Comparison of ENCODE assay signal across 9 cellular contexts in the genomic region with DNA sequence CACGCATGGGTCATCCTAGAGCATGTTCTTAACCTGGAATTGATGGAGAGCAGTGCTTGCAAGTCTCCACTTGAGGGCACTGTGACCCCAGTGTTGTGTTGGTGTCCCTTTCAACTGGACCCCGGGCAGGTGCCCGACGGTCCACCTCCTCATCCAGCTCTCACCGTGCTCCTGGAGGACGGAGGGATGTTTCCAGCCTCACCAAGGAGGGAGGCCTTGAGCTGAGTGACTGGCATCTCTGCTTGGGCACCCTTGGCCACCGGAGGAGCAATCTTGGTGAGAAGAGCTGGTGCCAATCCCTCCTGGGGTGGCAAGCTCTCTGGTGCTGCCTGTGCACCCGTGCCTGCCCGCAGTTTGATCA. TPM values are rescaled to one million over a fixed set of nuclear protein-coding genes. Genes with fewer than 3 reads are reported as not detected.
DNase-seq lines count a peak whose midpoint lies in the region; ATAC-seq and TF ChIP-seq lines count a peak whose summit lies in the region.
"Had no signal": no experiment of that assay in that cellular context is flagged by ENCODE, and none has a peak within 500 bp of the region (broad histone marks: within the 10 kb centered on the region; RNA-seq: fewer than 3 reads in every experiment).

No MANE protein-coding gene starts in this region.

- CTCF ChIA-PET in A673 (lab: Charles Lee), result interaction anchor here (0.7 kb wide), 1 partner anchor 892 kb away, joined by 3 read pairs; no protein-coding TSS in a partner anchor

- no peak for TF ChIP-seq POLR2A in Peyer's patch (IDR thresholded peaks at IDR 0.05)

- TF ChIP-seq CTCF in A673 (conservative IDR thresholded peaks at IDR 0.05; ENCODE audit: low read depth, low read length) (peak; percentile 67), GM12865 (IDR thresholded peaks at IDR 0.05; ENCODE audit: insufficient read depth, low read depth, low read length, missing control alignments) (peak; percentile 58), Peyer's patch (IDR thresholded peaks at IDR 0.05) (peak in 4 of 6 experiments; percentile 29 to 45 (median 39))

- BruUV-seq in A673 (replicated peaks; lab: Mats Ljungman, UMichigan), result no TSS peak

- H3K36me3 ChIP-seq in A673 (ENCODE audit: insufficient read depth, low read length, poor library complexity, severe bottlenecking) (no peaks in the 10 kb centered on the region), Peyer's patch (no peaks in the 10 kb centered on the region)
- H3K36me3 ChIP-seq: vagina had no signal

- intact Hi-C loops in A673 (cut with micrococcal nuclease; ENCODE audit: unreplicated experiment), result no loop called here

- no peaks in the 10 kb centered on the region for H3K4me1 ChIP-seq in A673 (ENCODE audit: insufficient read depth, low read length, poor library complexity, severe bottlenecking)
- no peaks in the 10 kb centered on the region for H3K4me1 ChIP-seq in Peyer's patch
- H3K4me1 ChIP-seq: vagina had no signal

- DNase-seq in A673 (ENCODE audit: low spot score) (peak; percentile 34), GM12865 (ENCODE audit: low read depth) (peak; percentile 27), Peyer's patch (no peak), iPS DF 19.7 (ENCODE audit: low read depth, low spot score) (peak; percentile 35), AML-193 (lab: John Stamatoyannopoulos, UW) (no peak), NK-92 (lab: John Stamatoyannopoulos, UW; ENCODE audit: unreplicated experiment) (no peak)
- DNase-seq in activated CD4-positive, alpha-beta T cell treated with anti-CD3 and anti-CD28 coated beads, Interleukin-2, amount 50 U/mL, for 4 hours, result no peak

- ATAC-seq in HG02973 (IDR thresholded peaks at IDR 0.05; ENCODE audit: unreplicated experiment), result no peak

- no peak overlapping the region for H3K4me3 ChIP-seq in A673 (ENCODE audit: low read depth, low read length, poor library complexity, severe bottlenecking)
- no peak overlapping the region for H3K4me3 ChIP-seq in GM12865 (ENCODE audit: low read depth, low read length)
- no peak overlapping the region for H3K4me3 ChIP-seq in Peyer's patch
- H3K4me3 ChIP-seq: vagina had no signal

- POLR2A ChIA-PET in A673 (lab: Charles Lee; ENCODE audit: low non-redundant PET), result no interaction called here

- H3K27me3 ChIP-seq in A673 (replicated peaks; ENCODE audit: insufficient read depth, low read depth, low read length, poor library complexity) (peaks cover 44% of the 10 kb centered on the region), Peyer's patch (no peaks in the 10 kb centered on the region)
- H3K27me3 ChIP-seq: vagina had no signal

- H3K27ac ChIP-seq in A673 (ENCODE audit: low read depth, low read length, poor library complexity, severe bottlenecking), result no peak overlapping the region
- no peak overlapping the region for H3K27ac ChIP-seq in Peyer's patch
- H3K27ac ChIP-seq: vagina had no signal

- H3K9me3 ChIP-seq in A673 (ENCODE audit: low read depth, low read length, poor library complexity, severe bottlenecking), result no peaks in the 10 kb centered on the region
- no peaks in the 10 kb centered on the region for H3K9me3 ChIP-seq in Peyer's patch
- H3K9me3 ChIP-seq: vagina had no signal

RNA-seq across cellular contexts. Expression of a gene that starts 45.4 kb away (rescaled TPM):
- total RNA-seq in A673 (2021) (not detected in 2 replicates), Peyer's patch (not detected)
- total RNA-seq: vagina had no signal

Comparison
In these comparisons a context has a peak if more than half of its experiments do, and no peak if none do; other contexts are left out.
1. DNase-seq: peak in A673 (single experiment), GM12865 (single experiment) and iPS DF 19.7 (single experiment); none in Peyer's patch (0 of 3), AML-193 (0 of 2), NK-92 (single experiment) and activated CD4-positive, alpha-beta T cell treated with anti-CD3 and anti-CD28 coated beads, Interleukin-2, amount 50 U/mL, for 4 hours (0 of 2).
2. Peak in every context shown above with its lines, with median percentiles within 50 percentile points of each other: CTCF ChIP-seq.